ENCODE assay signal across 1 cellular context in genomic region chr19:7629347-7630054, GRCh38.
A peak's percentile ranks its signal among the peaks of the same experiment; 100 is the strongest.
TF ChIP-seq lines count a peak whose summit lies in the region.

PET100 (plus strand) TSS chr19:7629793; CDS start chr19:7629834, 41 bp downstream.
XAB2 (minus strand) TSS chr19:7629545; CDS start chr19:7629527, 18 bp downstream.

TF ChIP-seq in K562, 482 proteins besides CTCF, POLR2A, EP300 and RAD21 (continued from another document and continues in another):
- TF ChIP-seq HDAC1 (IDR thresholded peaks at IDR 0.05) (peak in 1 of 2 experiments; percentile 94; a peak in 2 of 4 replicates), ZNF140 (CRISPR knock-in tag; IDR thresholded peaks at IDR 0.05) (no peak), SIN3A (IDR thresholded peaks at IDR 0.05; ENCODE audit: borderline replicate concordance in 2 of 2, control insufficient read depth in 1 of 2, low read depth in 2 of 2, low read length in 2 of 2) (peak; percentile 49 to 81; a peak in 3 of 4 replicates), EP400 (IDR thresholded peaks at IDR 0.05) (peak; percentile 93), ARNT (IDR thresholded peaks at IDR 0.05) (peak in 1 of 2 experiments; percentile 49; a peak in 1 of 4 replicates), ATF7 (IDR thresholded peaks at IDR 0.05) (peak; percentile 90), FOXK1 (CRISPR knock-in tag; IDR thresholded peaks at IDR 0.05; ENCODE audit: borderline replicate concordance) (0 out of 2 replicates have a peak, but pooled peaks have one; percentile 82), NCOA1 (IDR thresholded peaks at IDR 0.05; ENCODE audit: low read depth) (0 out of 2 replicates have a peak, but pooled peaks have one; percentile 16), ATF3 (IDR thresholded peaks at IDR 0.05) (peak; percentile 39; the same call in 1 of the 2 replicates), ATF3 (CRISPR knock-in tag; conservative IDR thresholded peaks at IDR 0.05) (0 out of 2 replicates have a peak, but pooled peaks have one; percentile 23), GATAD2A (IDR thresholded peaks at IDR 0.05) (0 out of 2 replicates have a peak, but pooled peaks have one; percentile 11), HCFC1 (IDR thresholded peaks at IDR 0.05; ENCODE audit: low read depth, low read length) (peak; percentile 84), SIX5 (IDR thresholded peaks at IDR 0.05; ENCODE audit: borderline replicate concordance in 1 of 2, insufficient read depth in 1 of 2, low read depth in 1 of 2, low read length in 2 of 2) (peak; percentile 51 to 60; a peak in 3 of 4 replicates), CBX3 (IDR thresholded peaks at IDR 0.05; ENCODE audit: borderline replicate concordance in 1 of 2, low read length in 2 of 2) (peak in 1 of 2 experiments; percentile 74; a peak in 2 of 3 replicates), NELFE (IDR thresholded peaks at IDR 0.05; ENCODE audit: insufficient read depth, insufficient read length) (no peak), U2AF1 (optimal IDR thresholded peaks at IDR 0.05; ENCODE audit: low read depth, low read length) (no peak), PRDM10 (IDR thresholded peaks at IDR 0.05; ENCODE audit: partially characterized antibody) (peak; percentile 43), CREM (IDR thresholded peaks at IDR 0.05; ENCODE audit: low read depth) (peak; percentile 99), ZNF174 (CRISPR knock-in tag; IDR thresholded peaks at IDR 0.05) (no peak), ZNF507 (tag; conservative IDR thresholded peaks at IDR 0.05) (no peak), NBN (IDR thresholded peaks at IDR 0.05; ENCODE audit: low read depth) (peak; percentile 82; the same call in 1 of the 2 replicates), ETV1 (tag; conservative IDR thresholded peaks at IDR 0.05; ENCODE audit: low read depth) (peak; percentile 97), RBFOX2 (IDR thresholded peaks at IDR 0.05; ENCODE audit: low read depth, low read length) (peak; percentile 88), NFRKB (IDR thresholded peaks at IDR 0.05; ENCODE audit: low read depth) (0 out of 2 replicates have a peak, but pooled peaks have one; percentile 75), KHSRP (IDR thresholded peaks at IDR 0.05) (peak; percentile 74), NKRF (IDR thresholded peaks at IDR 0.05; ENCODE audit: borderline replicate concordance) (peak; percentile 92), ATF1 (CRISPR knock-in tag; IDR thresholded peaks at IDR 0.05) (peak; percentile 89), ATF1 (tag; IDR thresholded peaks at IDR 0.05) (peak; percentile 100), AFF4 (CRISPR knock-in tag; IDR thresholded peaks at IDR 0.05) (0 out of 2 replicates have a peak, but pooled peaks have one; percentile 40), E2F6 (IDR thresholded peaks at IDR 0.05; ENCODE audit: borderline replicate concordance in 1 of 2, extremely low read depth in 1 of 2, insufficient read depth in 1 of 2, insufficient read length in 1 of 2, low read depth in 1 of 2, low read length in 1 of 2, poor library complexity in 1 of 2, severe bottlenecking in 1 of 2) (peak; percentile 59 to 72), NR2C1 (IDR thresholded peaks at IDR 0.05) (peak; percentile 78), NR2C1 (tag; IDR thresholded peaks at IDR 0.05) (peak; percentile 84), POU5F1 (IDR thresholded peaks at IDR 0.05; ENCODE audit: borderline replicate concordance, low read depth, low read length, partially characterized antibody) (peak; percentile 28), RBM25 (IDR thresholded peaks at IDR 0.05; ENCODE audit: low read depth, low read length, severe bottlenecking) (peak; percentile 93), MTA3 (IDR thresholded peaks at IDR 0.05; ENCODE audit: borderline replicate concordance) (peak; percentile 69; the same call in 1 of the 2 replicates), NR2C2 (CRISPR knock-in tag; IDR thresholded peaks at IDR 0.05) (peak; percentile 61; the same call in 1 of the 2 replicates), NR2C2 (tag; IDR thresholded peaks at IDR 0.05) (peak; percentile 90), CBX1 (IDR thresholded peaks at IDR 0.05; ENCODE audit: low read depth) (no peak), PHF20 (IDR thresholded peaks at IDR 0.05; ENCODE audit: partially characterized antibody) (peak; percentile 98), BRD4 (IDR thresholded peaks at IDR 0.05) (peak; percentile 74; the same call in 1 of the 2 replicates), CREB1 (IDR thresholded peaks at IDR 0.05) (peak; percentile 97), CREB1 (CRISPR knock-in tag; IDR thresholded peaks at IDR 0.05) (peak; percentile 98), PKNOX1 (IDR thresholded peaks at IDR 0.05) (peak; percentile 100), SPI1 (IDR thresholded peaks at IDR 0.05; ENCODE audit: borderline replicate concordance, low read depth, low read length) (peak; percentile 71; the same call in 1 of the 2 replicates), POLR2G (IDR thresholded peaks at IDR 0.05; ENCODE audit: low read depth, low read length) (peak; percentile 86), TFAP4 (CRISPR knock-in tag; IDR thresholded peaks at IDR 0.05; ENCODE audit: borderline replicate concordance) (peak; percentile 60; the same call in 1 of the 2 replicates), HDAC2 (IDR thresholded peaks at IDR 0.05) (peak; percentile 76; the same call in 1 of the 2 replicates), RBBP5 (IDR thresholded peaks at IDR 0.05; ENCODE audit: borderline replicate concordance, insufficient read depth, low read length, poor library complexity, severe bottlenecking) (peak; percentile 78), CHAMP1 (IDR thresholded peaks at IDR 0.05) (no peak)
